ENCODE assay signal across 1 cellular context in genomic region chr6:12342664-12343063, GRCh38.
TF ChIP-seq lines count a peak whose summit lies in the region.

No MANE protein-coding gene starts in this region.

TF ChIP-seq in IMR-90, 13 proteins besides CTCF, POLR2A, EP300 and RAD21 (continued from another document):
- no peak for TF ChIP-seq RCOR1 (IDR thresholded peaks at IDR 0.05; ENCODE audit: insufficient replicate concordance, low read length)
TF ChIP-seq in IMR-90: peak in this region for 1.
